Comparison of ENCODE assay signal across 8 cellular contexts in genomic region chr7:97026705-97027426, GRCh38. TPM values are rescaled to one million over a fixed set of nuclear protein-coding genes. Genes with fewer than 3 reads are reported as not detected.
DNase-seq lines count a peak whose midpoint lies in the region; ATAC-seq, FAIRE-seq and TF ChIP-seq lines count a peak whose summit lies in the region.

No MANE protein-coding gene starts in this region.

- H3K23ac ChIP-seq in H1 (ENCODE audit: insufficient read length) = no peak overlapping the region

- no peaks in the 10 kb centered on the region for H3F3A ChIP-seq in Loucy (ENCODE audit: low read depth)

- no peak for TF ChIP-seq EP300 in H1 (IDR thresholded peaks at IDR 0.05; ENCODE audit: borderline replicate concordance in 1 of 2, low read depth in 2 of 2, low read length in 2 of 2)

- H3K36me3 ChIP-seq in Loucy (ENCODE audit: insufficient read depth, low read length) (no peaks in the 10 kb centered on the region), H1 (ENCODE audit: control insufficient read depth in 2 of 4, insufficient read depth in 4 of 4, low read length in 3 of 4) (no peaks in the 10 kb centered on the region), osteoblast (ENCODE audit: insufficient read depth, low read length) (no peaks in the 10 kb centered on the region)

- no peak overlapping the region for H4K5ac ChIP-seq in H1 (ENCODE audit: insufficient read length, low read depth, low read length)

- no peak overlapping the region for H2BK120ac ChIP-seq in H1 (replicated peaks; ENCODE audit: low read depth, low read length)

- no peak overlapping the region for H3K14ac ChIP-seq in H1 (ENCODE audit: insufficient read length)

- in situ Hi-C loops in ACHN (cut with HindIII; ENCODE audit: low pct_ligation_motif_present, low pct_unique_long_range_greater_than_20kb, low sequenced_read_pairs) = no loop called here

- H3K27ac ChIP-seq in H1 (ENCODE audit: low read depth, low read length) (no peak overlapping the region), osteoblast (ENCODE audit: low read depth, low read length) (peak overlapping the region; percentile 40)

- peak overlapping the region; percentile 49 for H3K9ac ChIP-seq in Loucy (ENCODE audit: low read depth, low read length, poor library complexity, severe bottlenecking)
- no peak overlapping the region for H3K9ac ChIP-seq in H1 (replicated peaks in 1 of 4; ENCODE audit: extremely low read depth in 1 of 4, low read depth in 3 of 4, low read length in 3 of 4)

- ATAC-seq in GM18858 (IDR thresholded peaks at IDR 0.05; ENCODE audit: unreplicated experiment) = peak; percentile 15

- H3K4ac ChIP-seq in H1 (replicated peaks; ENCODE audit: insufficient read length, low read depth, low read length) = no peak overlapping the region

- no peak overlapping the region for H3K56ac ChIP-seq in H1 (replicated peaks; ENCODE audit: insufficient read length, low read depth, low read length)

- no peak overlapping the region; the same call in 1 of the 2 replicates for H3K18ac ChIP-seq in H1 (ENCODE audit: extremely low read depth, low read length)

- no peak overlapping the region for H2BK15ac ChIP-seq in H1 (ENCODE audit: low read length)

- no peak overlapping the region for H4K8ac ChIP-seq in H1 (ENCODE audit: extremely low read depth, insufficient read depth, low read length)

- no peaks in the 10 kb centered on the region for H3K79me1 ChIP-seq in H1 (ENCODE audit: low read depth, low read length)

- H3K4me1 ChIP-seq in Loucy (ENCODE audit: insufficient read depth, low read length, poor library complexity, severe bottlenecking) (no peaks in the 10 kb centered on the region), H1 (replicated peaks in 1 of 4; ENCODE audit: control insufficient read depth in 3 of 4, insufficient read depth in 4 of 4, low read length in 3 of 4) (peaks cover 30 to 41% (median 31%) of the 10 kb centered on the region in 4 experiments), osteoblast (ENCODE audit: insufficient read depth, low read length) (peaks cover 17% of the 10 kb centered on the region)

- TF ChIP-seq CTCF in Loucy (conservative IDR thresholded peaks at IDR 0.05; ENCODE audit: low read length) = no peak
- no peak for TF ChIP-seq CTCF in H1 (IDR thresholded peaks at IDR 0.05; ENCODE audit: control extremely low read depth in 1 of 3, insufficient read depth in 1 of 3, low read depth in 1 of 3, low read length in 3 of 3)
- TF ChIP-seq CTCF in osteoblast (IDR thresholded peaks at IDR 0.05; ENCODE audit: extremely low read depth, low read depth, low read length) = no peak

- no peak overlapping the region for H2BK20ac ChIP-seq in H1 (ENCODE audit: low read length)

- POLR2A ChIA-PET in H1 (lab: Charles Lee; ENCODE audit: partially characterized antibody) (interaction anchor here (1.0 to 1.5 kb wide), 3 partner anchors 22 to 37 kb away, joined by 3 to 5 read pairs (median 3); partner anchors contain the start of gene DLX6), HEK293T (lab: Yijun Ruan, JAX) (interaction anchor here (2.0 kb wide), 1 partner anchor 10 kb away, joined by 7 read pairs; no protein-coding TSS in a partner anchor)

- H4K20me1 ChIP-seq in Loucy (ENCODE audit: insufficient read depth, low read length, poor library complexity, severe bottlenecking) (no peaks in the 10 kb centered on the region), H1 (replicated peaks in 1 of 2; ENCODE audit: control insufficient read depth in 1 of 2, insufficient read depth in 2 of 2, low read length in 2 of 2) (peaks cover 3 to 20% of the 10 kb centered on the region in 2 experiments), osteoblast (ENCODE audit: insufficient read depth, low read length) (no peaks in the 10 kb centered on the region)

- H2AFZ ChIP-seq in Loucy (ENCODE audit: low read length) (peak overlapping the region; percentile 90), H1 (ENCODE audit: low read length) (no peak overlapping the region), osteoblast (ENCODE audit: low read length) (peak overlapping the region; percentile 89)

- DNase-seq in H1 (ENCODE audit: low read depth in 1 of 2, low spot score in 2 of 2) (no peak), osteoblast (ENCODE audit: insufficient read length, low spot score, missing footprints) (no peak), ACHN (no peak), HEK293T (ENCODE audit: extremely low spot score) (no peak), NCI-H2196 (lab: John Stamatoyannopoulos, UW; ENCODE audit: unreplicated experiment) (no peak)
- DNase-seq in activated CD8-positive, alpha-beta memory T cell treated with anti-CD3 and anti-CD28 coated beads for 24 hours = no peak

- no peak for TF ChIP-seq RAD21 in H1 (IDR thresholded peaks at IDR 0.05 in 1 of 2, conservative IDR thresholded peaks at IDR 0.05 in 1 of 2; ENCODE audit: low read depth in 2 of 2, low read length in 2 of 2)

- no peak for TF ChIP-seq POLR2A in H1 (IDR thresholded peaks at IDR 0.05; ENCODE audit: control extremely low read depth in 1 of 2, low read depth in 2 of 2, low read length in 2 of 2)

- CTCF ChIA-PET in H1 (lab: Charles Lee; ENCODE audit: partially characterized antibody) = interaction anchor here (0.5 to 6.2 kb wide), 48 partner anchors 7 to 1141 kb away, joined by 3 to 85 read pairs (median 4); partner anchors contain the start of gene DLX6
- CTCF ChIA-PET in HEK293T (lab: Yijun Ruan, JAX) = interaction anchor here (0.7 to 1.9 kb wide), 5 partner anchors 11 to 1111 kb away, joined by 3 to 15 read pairs (median 4); no protein-coding TSS in a partner anchor

- no peaks in the 10 kb centered on the region for H3K79me2 ChIP-seq in Loucy (ENCODE audit: insufficient read depth, low read length)
- H3K79me2 ChIP-seq in H1 (ENCODE audit: control insufficient read depth in 1 of 2, insufficient read depth in 2 of 2, low read length in 2 of 2) = no peaks in the 10 kb centered on the region
- H3K79me2 ChIP-seq in osteoblast (ENCODE audit: insufficient read depth, low read length) = peaks cover 21% of the 10 kb centered on the region

- peak overlapping the region; percentile 70 for H3K4me3 ChIP-seq in Loucy (ENCODE audit: low read length, poor library complexity, severe bottlenecking)
- H3K4me3 ChIP-seq in H1 (ENCODE audit: extremely low read depth in 1 of 4, insufficient read depth in 2 of 4, low read depth in 3 of 4, low read length in 4 of 4) = peak overlapping the region in 3 of 4 experiments; percentile 42 to 57 (median 49); a peak in 7 of 8 replicates
- H3K4me3 ChIP-seq in osteoblast (ENCODE audit: insufficient read depth, low read length) = peak overlapping the region; percentile 69

- H2BK12ac ChIP-seq in H1 (ENCODE audit: low read depth, low read length) = no peak overlapping the region

- H3K23me2 ChIP-seq in H1 (ENCODE audit: low read depth, low read length) = peaks cover 11% of the 10 kb centered on the region; the same call in 1 of the 2 replicates

- no peaks in the 10 kb centered on the region for H3K9me2 ChIP-seq in Loucy (replicated peaks; ENCODE audit: low read depth, low read length)

- H2BK5ac ChIP-seq in H1 (ENCODE audit: low read depth, low read length) = no peak overlapping the region

- no peaks in the 10 kb centered on the region for H3K9me3 ChIP-seq in Loucy (ENCODE audit: insufficient read depth, low read depth, low read length)
- H3K9me3 ChIP-seq in H1 (ENCODE audit: insufficient read depth in 2 of 2, low read depth in 1 of 2, low read length in 1 of 2) = no peaks in the 10 kb centered on the region
- H3K9me3 ChIP-seq in osteoblast (ENCODE audit: low read depth, low read length) = no peaks in the 10 kb centered on the region

- 13% methylated on average over 17 of the region's 17 CpGs; no CpG with 5 or more reads in 1 of the 2 experiments for WGBS in H1 (ENCODE audit: extremely low coverage in 1 of 2, insufficient coverage in 1 of 2, insufficient read length in 1 of 2, insufficient replicate concordance in 2 of 2, low coverage in 1 of 2, low lambda C conversion rate in 2 of 2, missing lambda C conversion rate in 1 of 2), 2 experiments

- no peak overlapping the region for H4K91ac ChIP-seq in H1 (replicated peaks; ENCODE audit: insufficient read length, low read length)

- no peak for FAIRE-seq in H1 (lab: Jason Lieb, UNC)

- H3K27me3 ChIP-seq in Loucy (ENCODE audit: insufficient read depth, low read length, poor library complexity, severe bottlenecking) (peaks cover 5% of the 10 kb centered on the region), H1 (replicated peaks in 1 of 4; ENCODE audit: control insufficient read depth in 3 of 4, extremely low read depth in 1 of 4, insufficient read depth in 3 of 4, low read length in 3 of 4) (peaks cover 50 to 63% (median 59%) of the 10 kb centered on the region in 4 experiments), osteoblast (ENCODE audit: insufficient read depth, low read length) (peaks cover 2% of the 10 kb centered on the region)

- H2AK5ac ChIP-seq in H1 (ENCODE audit: low read depth, low read length) = no peak overlapping the region

- peak overlapping the region; percentile 66 for H3K4me2 ChIP-seq in Loucy (ENCODE audit: low read depth, low read length, poor library complexity, severe bottlenecking)
- H3K4me2 ChIP-seq in H1 (ENCODE audit: insufficient read depth in 1 of 2, low read depth in 2 of 2, low read length in 2 of 2) = peak overlapping the region; percentile 4 to 79
- peak overlapping the region; percentile 91 for H3K4me2 ChIP-seq in osteoblast (ENCODE audit: insufficient read depth, low read length)

TF ChIP-seq in HEK293T, 16 proteins besides CTCF, POLR2A, EP300 and RAD21 (continues in another document):
- no peak for TF ChIP-seq LEF1 (IDR thresholded peaks at IDR 0.05; ENCODE audit: borderline replicate concordance)
- no peak for TF ChIP-seq HDGF (IDR thresholded peaks at IDR 0.05; ENCODE audit: borderline replicate concordance)

RNA-seq across cellular contexts. Expression of gene DLX5, which starts 2.2 kb away (rescaled TPM):
- total RNA-seq in H1 (2021; fragmentation: NEBNext Ultra II Directional; extraction: Animal tissue kit (Norgen Biotek cat#: 25700)) = not detected in 2 replicates
- polyA plus RNA-seq in H1 (2011; rRNA removed) = 0.06 TPM in 1 of 2 replicates, not detected in the other
- polyA plus RNA-seq in H1 (2011; cell fraction: cytosol; rRNA removed) = not detected
- polyA plus RNA-seq in H1 (2011; cell fraction: nucleus; rRNA removed) = 0.17 TPM
- polyA plus RNA-seq in H1 (2012, experiment 1 of 2) = not detected in 4 replicates
- not detected for polyA plus RNA-seq in H1 (2012, experiment 2 of 2)
- polyA plus RNA-seq in H1 (2013, experiment 1 of 2) = not detected
- 0.06 TPM for polyA plus RNA-seq in H1 (2013, experiment 2 of 2)
- 0.22 TPM in 1 of 2 replicates, not detected in the other for polyA minus RNA-seq in H1 (2011; rRNA and poly(A)+ RNA removed)
- polyA minus RNA-seq in H1 (2011; cell fraction: cytosol; rRNA and poly(A)+ RNA removed) = not detected
- polyA minus RNA-seq in H1 (2011; cell fraction: nucleus; rRNA and poly(A)+ RNA removed) = 0.60 TPM
- 2.5 and 3.2 TPM in 2 replicates for total RNA-seq in osteoblast

RNA-seq across cellular contexts. Expression of gene DLX6, which starts 21.5 kb away (rescaled TPM):
- total RNA-seq in H1 (2021; fragmentation: NEBNext Ultra II Directional; extraction: Animal tissue kit (Norgen Biotek cat#: 25700)) = not detected in 2 replicates
- polyA plus RNA-seq in H1 (2011; rRNA removed) = not detected in 2 replicates
- polyA plus RNA-seq in H1 (2011; cell fraction: cytosol; rRNA removed) = not detected
- not detected for polyA plus RNA-seq in H1 (2011; cell fraction: nucleus; rRNA removed)
- polyA plus RNA-seq in H1 (2012, experiment 1 of 2) = not detected in 4 replicates
- polyA plus RNA-seq in H1 (2012, experiment 2 of 2) = not detected
- 0.06 TPM for polyA plus RNA-seq in H1 (2013, experiment 1 of 2)
- polyA plus RNA-seq in H1 (2013, experiment 2 of 2) = not detected
- not detected in 2 replicates for polyA minus RNA-seq in H1 (2011; rRNA and poly(A)+ RNA removed)
- polyA minus RNA-seq in H1 (2011; cell fraction: cytosol; rRNA and poly(A)+ RNA removed) = not detected
- not detected for polyA minus RNA-seq in H1 (2011; cell fraction: nucleus; rRNA and poly(A)+ RNA removed)
- total RNA-seq in osteoblast = 1.1 and 2.1 TPM in 2 replicates
